In genomic region chr1:32062867-32063230, GRCh38 we compare ENCODE assay signal across 8 cellular contexts. TPM values are rescaled to one million over a fixed set of nuclear protein-coding genes. Genes with fewer than 3 reads are reported as not detected.
A peak's percentile ranks its signal among the peaks of the same experiment; 100 is the strongest.
DNase-seq lines count a peak whose midpoint lies in the region; ATAC-seq and TF ChIP-seq lines count a peak whose summit lies in the region.
"Had no signal": no experiment of that assay in that cellular context is flagged by ENCODE, and none has a peak within 500 bp of the region (broad histone marks: within the 10 kb centered on the region; RNA-seq: fewer than 3 reads in every experiment).

No MANE protein-coding gene starts in this region.

- H3K27ac ChIP-seq in H9 (ENCODE audit: insufficient read length, low read depth, low read length) (no peak overlapping the region), hepatocyte (peak overlapping the region; percentile 89), stomach smooth muscle (ENCODE audit: low read length) (peak overlapping the region; percentile 41)

- H3K27ac Mint-ChIP-seq in H9: peak overlapping the region; percentile 90 to 95 (median 93); a peak in 6 of 7 replicates
- H3K27ac Mint-ChIP-seq in WTC11: peak overlapping the region; percentile 73

- H3K4me3 ChIP-seq in hepatocyte (no peak overlapping the region), stomach smooth muscle (ENCODE audit: low read length in 2 of 2) (no peak overlapping the region)

- no peak overlapping the region for H3T11ph ChIP-seq in H9 (ENCODE audit: low read length)

- no peak overlapping the region for H2BK12ac ChIP-seq in H9 (ENCODE audit: insufficient read length, low read depth, low read length)

- H3K27me3 Mint-ChIP-seq in H9 (ENCODE audit: low read depth) (peaks cover 6% of the 10 kb centered on the region), WTC11 (ENCODE audit: low read depth) (no peaks in the 10 kb centered on the region)

- H3K36me3 ChIP-seq in hepatocyte (replicated peaks; ENCODE audit: insufficient read depth, low read depth) (peaks cover 4% of the 10 kb centered on the region), stomach smooth muscle (ENCODE audit: control insufficient read depth in 2 of 2, insufficient read depth in 2 of 2, low read length in 2 of 2) (peaks cover 27 to 29% of the 10 kb centered on the region in 2 donors)

- H3K36me3 Mint-ChIP-seq in H9 (ENCODE audit: insufficient read depth in 1 of 3, low read depth in 3 of 3): peaks cover 25 to 45% (median 41%) of the 10 kb centered on the region in 3 experiments
- H3K36me3 Mint-ChIP-seq in WTC11: peaks cover 42% of the 10 kb centered on the region

- H2AK5ac ChIP-seq in H9 (ENCODE audit: insufficient read length, low read length): no peak overlapping the region

- no peak overlapping the region for H3K23ac ChIP-seq in H9 (ENCODE audit: insufficient read length, low read depth, low read length)

- POLR2A ChIA-PET in WTC11 (lab: Charles Lee): interaction anchor here (0.9 to 2.3 kb wide), 2 partner anchors 10 to 48 kb away, joined by 4 to 15 read pairs; partner anchors contain the start of gene TMEM39B

- no peak overlapping the region for H2BK5ac ChIP-seq in H9 (ENCODE audit: insufficient read length, low read length)

- no peaks in the 10 kb centered on the region for H3K9me3 ChIP-seq in H9 (ENCODE audit: control insufficient read depth, low read depth, low read length)
- H3K9me3 ChIP-seq in hepatocyte (ENCODE audit: low read depth): no peaks in the 10 kb centered on the region
- H3K9me3 ChIP-seq in stomach smooth muscle (ENCODE audit: control insufficient read depth in 2 of 2, low read length in 2 of 2): no peaks in the 10 kb centered on the region

- H3K79me2 ChIP-seq in H9 (ENCODE audit: insufficient read depth, low read length) (no peaks in the 10 kb centered on the region), hepatocyte (no peaks in the 10 kb centered on the region)

- no peak overlapping the region for H3K4ac ChIP-seq in H9 (ENCODE audit: low read depth, low read length)

- H3K4me1 Mint-ChIP-seq in H9: peaks cover 43 to 56% of the 10 kb centered on the region in 2 experiments
- peaks cover 49% of the 10 kb centered on the region for H3K4me1 Mint-ChIP-seq in WTC11

- no peak overlapping the region for H3K56ac ChIP-seq in H9 (ENCODE audit: insufficient read length, low read depth, low read length)

- no peak for ATAC-seq in WTC11
- no peak for ATAC-seq in GM18868 (IDR thresholded peaks at IDR 0.05; ENCODE audit: unreplicated experiment)

- H3K14ac ChIP-seq in H9 (ENCODE audit: insufficient read depth, low read length): no peak overlapping the region

- H3K18ac ChIP-seq in H9 (ENCODE audit: insufficient read length, low read depth, low read length): no peak overlapping the region

- H2AFZ ChIP-seq in H9 (ENCODE audit: low read length) (no peak overlapping the region), hepatocyte (no peak overlapping the region)

- H3K9me2 ChIP-seq in hepatocyte (replicated peaks; ENCODE audit: insufficient read depth): no peaks in the 10 kb centered on the region

- no peak overlapping the region for H4K8ac ChIP-seq in H9 (replicated peaks; ENCODE audit: insufficient read length, low read depth, low read length)

- H2BK120ac ChIP-seq in H9 (ENCODE audit: low read depth, low read length, poor library complexity, severe bottlenecking): no peak overlapping the region

- H3K4me2 ChIP-seq in H9 (ENCODE audit: insufficient read depth, insufficient read length, low read length) (no peak overlapping the region), hepatocyte (peak overlapping the region; percentile 31)

- no peak overlapping the region for H4K91ac ChIP-seq in H9 (ENCODE audit: insufficient read length, low read depth, low read length)

- H3K4me3 Mint-ChIP-seq in H9 (no peak overlapping the region), WTC11 (no peak overlapping the region; the same call in 1 of the 2 replicates)

- H3K4me1 ChIP-seq in H9 (ENCODE audit: insufficient read depth, low read length) (no peaks in the 10 kb centered on the region), hepatocyte (ENCODE audit: insufficient read depth) (peaks cover 13% of the 10 kb centered on the region), stomach smooth muscle (ENCODE audit: control insufficient read depth, insufficient read depth, low read length) (peaks cover 19% of the 10 kb centered on the region)

- DNase-seq in H9: no peak
- no peak for DNase-seq in WTC11 (ENCODE audit: low spot score)
- no peak for DNase-seq in hepatocyte (ENCODE audit: low spot score)
- no peak for DNase-seq in NCI-H82 (lab: John Stamatoyannopoulos, UW)
- no peak for DNase-seq in COLO668 (lab: John Stamatoyannopoulos, UW; ENCODE audit: unreplicated experiment)

- no peaks in the 10 kb centered on the region for H3K9me3 Mint-ChIP-seq in H9
- no peaks in the 10 kb centered on the region for H3K9me3 Mint-ChIP-seq in WTC11
- H3K9me3 Mint-ChIP-seq: activated T-helper 2 cell treated with anti-CD3 and anti-CD28 coated beads, Interferon-gamma antibody, Interleukin-2, Interleukin-4, amounts not matched to agents 10 μg/mL and 5 μg/mL and 100 μg/mL, durations not matched to agents 14 hours and 24 hours and 36 hours had no signal

- H4K20me1 ChIP-seq in H9 (ENCODE audit: control insufficient read depth, insufficient read depth, insufficient read length) (no peaks in the 10 kb centered on the region), hepatocyte (ENCODE audit: insufficient read depth, poor library complexity, severe bottlenecking) (no peaks in the 10 kb centered on the region)

- no peak overlapping the region for H3K9ac ChIP-seq in H9 (ENCODE audit: extremely low read depth, insufficient read length, low read length)
- H3K9ac ChIP-seq in stomach smooth muscle (ENCODE audit: low read length in 2 of 2): peak overlapping the region in 1 of 2 donors; percentile 42

- CTCF ChIA-PET in WTC11 (lab: Charles Lee): interaction anchor here (0.6 to 3.6 kb wide), 21 partner anchors 8 to 274 kb away, joined by 3 to 76 read pairs (median 5); partner anchors contain the start of genes KHDRBS1, KPNA6, SPOCD1 and TMEM39B

- WGBS in H9 (ENCODE audit: extremely low coverage, insufficient read length, low lambda C conversion rate): no CpG with 5 or more reads among the region's 4 CpGs
- WGBS in hepatocyte (ENCODE audit: low lambda C conversion rate, missing lambda C conversion rate): 72% methylated on average over 4 of the region's 4 CpGs

- H3K23me2 ChIP-seq in H9 (ENCODE audit: insufficient read length, low read depth, low read length, poor library complexity, severe bottlenecking): no peaks in the 10 kb centered on the region

- H3K27me3 ChIP-seq in H9 (ENCODE audit: insufficient read depth, low read length) (no peaks in the 10 kb centered on the region), hepatocyte (no peaks in the 10 kb centered on the region), stomach smooth muscle (ENCODE audit: control insufficient read depth in 1 of 2, insufficient read depth in 2 of 2, low read length in 2 of 2) (no peaks in the 10 kb centered on the region)

- H4K5ac ChIP-seq in H9 (ENCODE audit: insufficient read length, low read depth, low read length): no peak overlapping the region

- H2BK20ac ChIP-seq in H9 (ENCODE audit: low read depth, low read length, poor library complexity, severe bottlenecking): no peak overlapping the region

- H2BK15ac ChIP-seq in H9 (ENCODE audit: low read depth, low read length): no peak overlapping the region

- no peaks in the 10 kb centered on the region for H3K79me1 ChIP-seq in H9 (ENCODE audit: insufficient read depth, low read depth, low read length, poor library complexity, severe bottlenecking)

- TF ChIP-seq CTCF in H9 (conservative IDR thresholded peaks at IDR 0.05) (no peak), WTC11 (IDR thresholded peaks at IDR 0.05) (no peak), hepatocyte (IDR thresholded peaks at IDR 0.05; ENCODE audit: poor library complexity) (no peak)

TF ChIP-seq in WTC11, 78 proteins besides CTCF, POLR2A, EP300 and RAD21 (continues in another document):
- no peak for TF ChIP-seq MAX (CRISPR knock-in tag; IDR thresholded peaks at IDR 0.05)
- TF ChIP-seq KAT7 (CRISPR knock-in tag; IDR thresholded peaks at IDR 0.05; ENCODE audit: borderline replicate concordance): no peak
- TF ChIP-seq ZNF671 (CRISPR knock-in tag; IDR thresholded peaks at IDR 0.05): no peak
- no peak for TF ChIP-seq MLX (CRISPR knock-in tag; IDR thresholded peaks at IDR 0.05)
- no peak for TF ChIP-seq IRF2 (CRISPR knock-in tag; IDR thresholded peaks at IDR 0.05; ENCODE audit: borderline replicate concordance, low read depth)
- no peak for TF ChIP-seq SMAD3 (CRISPR knock-in tag; IDR thresholded peaks at IDR 0.05; ENCODE audit: borderline replicate concordance)

RNA-seq across cellular contexts. Expression of gene TMEM39B, which starts 9.9 kb away (rescaled TPM):
- total RNA-seq in H9 (2021) (25.0 and 27.4 TPM in 2 replicates), WTC11 (2021) (18.8 to 25.8 TPM (median 23.8 TPM) in 3 replicates), hepatocyte (3.6 and 5.1 TPM in 2 replicates)
- polyA plus RNA-seq in hepatocyte: 3.9 and 5.3 TPM in 2 replicates

RNA-seq across cellular contexts. Expression of gene KPNA6, which starts 45.0 kb away (rescaled TPM):
- total RNA-seq in H9 (2021) (114 TPM in 2 replicates), WTC11 (2021) (91.2 to 104 TPM (median 94.0 TPM) in 3 replicates), hepatocyte (48.3 and 48.5 TPM in 2 replicates)
- 27.7 and 30.3 TPM in 2 replicates for polyA plus RNA-seq in hepatocyte

RNA-seq across cellular contexts. Expression of gene KHDRBS1, which starts 49.2 kb away (rescaled TPM):
- total RNA-seq in H9 (2021) (267 and 273 TPM in 2 replicates), WTC11 (2021) (254 to 264 TPM (median 256 TPM) in 3 replicates), hepatocyte (88.4 and 98.7 TPM in 2 replicates)
- polyA plus RNA-seq in hepatocyte: 81.9 and 92.0 TPM in 2 replicates
